In genomic region chr3:24052446-24052845, GRCh38 we compare ENCODE assay signal across 23 cellular contexts.
"Had no signal": no experiment of that assay in that cellular context is flagged by ENCODE, and none has a peak within 500 bp of the region (broad histone marks: within the 10 kb centered on the region; RNA-seq: fewer than 3 reads in every experiment).

No MANE protein-coding gene starts in this region.

- ATAC-seq: HepG2 had no signal

- H3K27me3 ChIP-seq: MG63, SJSA1 had no signal

- H3K27ac ChIP-seq: SJSA1, SK-N-MC had no signal

- DNase-seq: IMR-90, Karpas-422, KG1, MG63, NCI-H1092, NCI-H1105 treated with DMSO at 0.1 percent for 48 hours, NCI-H1436, NCI-H187, NCI-H2029, NCI-H2081 treated with DMSO at 0.1 percent for 48 hours, NCI-H2171, NCI-H226, NCI-H446, NCI-H510A, NCI-H524 treated with DMSO at 0.1 percent for 48 hours, NCI-H69, NCI-H774, Right ventricle myocardium superior, RPMI8226, SIG-M5 had no signal

- H3K36me3 ChIP-seq: MG63, SJSA1 had no signal

- H3K4me3 ChIP-seq: MG63, SJSA1, SK-N-MC had no signal

- H3K9me3 ChIP-seq: SJSA1 had no signal
